Comparison of ENCODE assay signal across 1 cellular context in genomic region chr1:27298632-27299384, GRCh38.
A peak's percentile ranks its signal among the peaks of the same experiment; 100 is the strongest.
TF ChIP-seq lines count a peak whose summit lies in the region.

No MANE protein-coding gene starts in this region.

TF ChIP-seq in SK-N-SH, 30 proteins besides CTCF, POLR2A, EP300 and RAD21:
- TF ChIP-seq CHD2 (IDR thresholded peaks at IDR 0.05; ENCODE audit: low read length, partially characterized antibody) (peak; percentile 76), YY1 (IDR thresholded peaks at IDR 0.05; ENCODE audit: low read depth) (no peak), RFX5 (IDR thresholded peaks at IDR 0.05; ENCODE audit: low read length) (no peak)
